In genomic region chr19:19032420-19033175, GRCh38 we compare ENCODE assay signal across 8 cellular contexts. TPM values are rescaled to one million over a fixed set of nuclear protein-coding genes. Genes with fewer than 3 reads are reported as not detected.
DNase-seq lines count a peak whose midpoint lies in the region; ATAC-seq and TF ChIP-seq lines count a peak whose summit lies in the region.

No MANE protein-coding gene starts in this region.

- peak; percentile 36 for ATAC-seq in HG03571 (IDR thresholded peaks at IDR 0.05; ENCODE audit: unreplicated experiment)

- DNase-seq in AG09309 (ENCODE audit: low read depth), result peak; percentile 75
- peak; percentile 95 for DNase-seq in NT2/D1 (ENCODE audit: low read depth, low spot score)
- DNase-seq in activated CD8-positive, alpha-beta memory T cell treated with anti-CD3 and anti-CD28 coated beads, Interleukin-2, amount 50 U/mL, for 48 hours, result peak; percentile 88
- no peak for DNase-seq in epithelial cell of proximal tubule (ENCODE audit: low read depth)
- DNase-seq in mucosa of gallbladder (ENCODE audit: low spot score), result peak; percentile 86
- DNase-seq in stimulated activated CD8-positive, alpha-beta memory T cell treated with anti-CD3 and anti-CD28 coated beads, Interleukin-4, amount 100 ng/mL, for 1 hour (ENCODE audit: low read depth in 2 of 2, low spot score in 1 of 2), result peak; percentile 46 to 54

- H3K36me3 ChIP-seq in NT2/D1 (ENCODE audit: insufficient read depth, insufficient read length, low read length), result peaks cover 60% of the 10 kb centered on the region

- peak; percentile 22 for TF ChIP-seq POLR2A in GM19193 (IDR thresholded peaks at IDR 0.05; ENCODE audit: extremely low read depth, insufficient read depth, insufficient read length)

- peak overlapping the region; percentile 98 for H3K9ac ChIP-seq in NT2/D1 (ENCODE audit: insufficient read length, low read depth)

- peaks cover 4% of the 10 kb centered on the region; the same call in 1 of the 2 replicates for H3K9me3 ChIP-seq in NT2/D1 (ENCODE audit: insufficient read depth, low read length)

- no peak for TF ChIP-seq CTCF in AG09309 (IDR thresholded peaks at IDR 0.05; ENCODE audit: control insufficient read depth, insufficient read depth, low read depth, low read length, missing control alignments)
- TF ChIP-seq CTCF in epithelial cell of proximal tubule (conservative IDR thresholded peaks at IDR 0.05; ENCODE audit: low read depth, low read length), result peak; percentile 15

- H3K4me1 ChIP-seq in NT2/D1 (ENCODE audit: insufficient read depth, insufficient read length), result no peaks in the 10 kb centered on the region

- H3K4me3 ChIP-seq in AG09309 (ENCODE audit: control insufficient read depth, low read depth, low read length) (peak overlapping the region; percentile 88), NT2/D1 (ENCODE audit: insufficient read length, low read depth) (peak overlapping the region; percentile 99), epithelial cell of proximal tubule (ENCODE audit: low read depth, low read length) (peak overlapping the region; percentile 98)

- H3K27me3 ChIP-seq in NT2/D1 (ENCODE audit: insufficient read depth, insufficient read length), result no peaks in the 10 kb centered on the region

RNA-seq across cellular contexts. Expression of gene SUGP2, which starts 0.7 kb away (rescaled TPM):
- total RNA-seq in epithelial cell of proximal tubule (23.7 and 24.8 TPM in 2 replicates), mucosa of gallbladder (69.8 TPM)

RNA-seq across cellular contexts. Expression of gene ARMC6, which starts 0.8 kb away (rescaled TPM):
- 48.1 and 91.2 TPM in 2 replicates for total RNA-seq in epithelial cell of proximal tubule
- total RNA-seq in mucosa of gallbladder, result 19.5 TPM

RNA-seq across cellular contexts. Expression of gene SLC25A42, which starts 31.2 kb away (rescaled TPM):
- total RNA-seq in epithelial cell of proximal tubule (2.2 and 2.9 TPM in 2 replicates), mucosa of gallbladder (10.5 TPM)
